In genomic region chr1:151547900-151548230, GRCh38 we compare ENCODE assay signal across 1 cellular context.
TF ChIP-seq lines count a peak whose summit lies in the region.

No MANE protein-coding gene starts in this region.

TF ChIP-seq in A549, 52 proteins besides CTCF, POLR2A, EP300 and RAD21 (continued from another document):
- TF ChIP-seq CHD2 (IDR thresholded peaks at IDR 0.05; ENCODE audit: low read length, partially characterized antibody) (no peak), PHF8 (IDR thresholded peaks at IDR 0.05; ENCODE audit: borderline replicate concordance, low read depth) (no peak), HOXA7 (CRISPR knock-in tag; IDR thresholded peaks at IDR 0.05) (no peak)
- TF ChIP-seq, protein P1, sequence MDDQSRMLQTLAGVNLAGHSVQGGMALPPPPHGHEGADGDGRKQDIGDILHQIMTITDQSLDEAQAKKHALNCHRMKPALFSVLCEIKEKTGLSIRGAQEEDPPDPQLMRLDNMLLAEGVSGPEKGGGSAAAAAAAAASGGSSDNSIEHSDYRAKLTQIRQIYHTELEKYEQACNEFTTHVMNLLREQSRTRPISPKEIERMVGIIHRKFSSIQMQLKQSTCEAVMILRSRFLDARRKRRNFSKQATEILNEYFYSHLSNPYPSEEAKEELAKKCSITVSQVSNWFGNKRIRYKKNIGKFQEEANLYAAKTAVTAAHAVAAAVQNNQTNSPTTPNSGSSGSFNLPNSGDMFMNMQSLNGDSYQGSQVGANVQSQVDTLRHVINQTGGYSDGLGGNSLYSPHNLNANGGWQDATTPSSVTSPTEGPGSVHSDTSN (IDR thresholded peaks at IDR 0.05): no peak
- TF ChIP-seq, protein P2, sequence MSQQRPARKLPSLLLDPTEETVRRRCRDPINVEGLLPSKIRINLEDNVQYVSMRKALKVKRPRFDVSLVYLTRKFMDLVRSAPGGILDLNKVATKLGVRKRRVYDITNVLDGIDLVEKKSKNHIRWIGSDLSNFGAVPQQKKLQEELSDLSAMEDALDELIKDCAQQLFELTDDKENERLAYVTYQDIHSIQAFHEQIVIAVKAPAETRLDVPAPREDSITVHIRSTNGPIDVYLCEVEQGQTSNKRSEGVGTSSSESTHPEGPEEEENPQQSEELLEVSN (IDR thresholded peaks at IDR 0.05; ENCODE audit: borderline replicate concordance, low read depth): no peak
- TF ChIP-seq, protein P3, sequence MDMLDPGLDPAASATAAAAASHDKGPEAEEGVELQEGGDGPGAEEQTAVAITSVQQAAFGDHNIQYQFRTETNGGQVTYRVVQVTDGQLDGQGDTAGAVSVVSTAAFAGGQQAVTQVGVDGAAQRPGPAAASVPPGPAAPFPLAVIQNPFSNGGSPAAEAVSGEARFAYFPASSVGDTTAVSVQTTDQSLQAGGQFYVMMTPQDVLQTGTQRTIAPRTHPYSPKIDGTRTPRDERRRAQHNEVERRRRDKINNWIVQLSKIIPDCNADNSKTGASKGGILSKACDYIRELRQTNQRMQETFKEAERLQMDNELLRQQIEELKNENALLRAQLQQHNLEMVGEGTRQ (IDR thresholded peaks at IDR 0.05): no peak
